In genomic region chr14:75442166-75442565, GRCh38 we compare ENCODE assay signal across 18 cellular contexts. TPM values are rescaled to one million over a fixed set of nuclear protein-coding genes. Genes with fewer than 3 reads are reported as not detected.
DNase-seq lines count a peak whose midpoint lies in the region; ATAC-seq and TF ChIP-seq lines count a peak whose summit lies in the region.
"Had no signal": no experiment of that assay in that cellular context is flagged by ENCODE, and none has a peak within 500 bp of the region (broad histone marks: within the 10 kb centered on the region; RNA-seq: fewer than 3 reads in every experiment).

No MANE protein-coding gene starts in this region.

- no peak overlapping the region for H4K91ac ChIP-seq in IMR-90 (ENCODE audit: insufficient read depth, low read depth, low read length)

- peak overlapping the region; percentile 7; the same call in 1 of the 2 replicates for H2AK5ac ChIP-seq in IMR-90 (ENCODE audit: low read depth, low read length)

- H3K23ac ChIP-seq in IMR-90 (ENCODE audit: low read depth, low read length): no peak overlapping the region

- in situ Hi-C loops in IMR-90 (cut with MboI; ENCODE audit: low sequenced_read_pairs): no loop called here
- in situ Hi-C loops in brain microvascular endothelial cell (cut with HindIII; ENCODE audit: low pct_ligation_motif_present, low sequenced_read_pairs): no loop called here

- H3K4ac ChIP-seq in IMR-90 (ENCODE audit: low read depth, low read length): no peak overlapping the region; the same call in 1 of the 2 replicates

- peak overlapping the region in 1 of 2 experiments; percentile 30; a peak in 1 of 4 replicates for H4K8ac ChIP-seq in IMR-90 (ENCODE audit: low read depth in 2 of 2, low read length in 2 of 2)

- peaks cover 94% of the 10 kb centered on the region for H4K20me1 ChIP-seq in IMR-90 (ENCODE audit: insufficient read depth, low read length)

- POLR2A ChIA-PET in IMR-90 (lab: Charles Lee; ENCODE audit: unreplicated experiment): no interaction called here

- H2AFZ ChIP-seq in IMR-90 (replicated peaks; ENCODE audit: low read length, poor library complexity): no peak overlapping the region

- peak overlapping the region; percentile 16 for H3K18ac ChIP-seq in IMR-90 (ENCODE audit: low read depth, low read length)

- H3K56ac ChIP-seq in IMR-90 (ENCODE audit: extremely low read depth, insufficient read depth, low read length): no peak overlapping the region

- TF ChIP-seq CTCF in IMR-90 (conservative IDR thresholded peaks at IDR 0.05; ENCODE audit: low read depth, low read length) (no peak), breast epithelium (IDR thresholded peaks at IDR 0.05) (no peak), brain microvascular endothelial cell (IDR thresholded peaks at IDR 0.05; ENCODE audit: low read depth, low read length, missing control alignments) (no peak)

- no peak overlapping the region for H3K9ac ChIP-seq in IMR-90 (ENCODE audit: low read depth, low read length)
- no peak overlapping the region for H3K9ac ChIP-seq in subcutaneous abdominal adipose tissue (ENCODE audit: low read length in 5 of 5)

- TF ChIP-seq RAD21 in IMR-90 (IDR thresholded peaks at IDR 0.05; ENCODE audit: low read length): no peak

- DNase-seq in IMR-90 (no peak), breast epithelium (ENCODE audit: low spot score in 2 of 2) (no peak), brain microvascular endothelial cell (no peak), left colon (no peak), GM19240 (ENCODE audit: insufficient read length, low spot score) (no peak)
- DNase-seq in stimulated activated CD4-positive, alpha-beta T cell treated with anti-CD3 and anti-CD28 coated beads, Interleukin-4, amount 100 ng/mL, for 4 hours: no peak
- DNase-seq: activated CD4-positive, alpha-beta T cell treated with anti-CD3 and anti-CD28 coated beads, Interleukin-2, amount 50 U/mL, for 1 hour; activated T-cell treated with anti-CD3 and anti-CD28 coated beads, Interleukin-2, amount 50 U/mL, for 1 hour; BE2C; effector CD8-positive, alpha-beta T cell; Kasumi-1; NCI-H1417 treated with DMSO at 0.1 percent for 48 hours; NCI-H345; SJCRH30 had no signal

- H3K9me3 ChIP-seq in IMR-90 (ENCODE audit: control insufficient read depth, insufficient read depth, low read length) (no peaks in the 10 kb centered on the region), breast epithelium (no peaks in the 10 kb centered on the region), muscle layer of duodenum (ENCODE audit: control insufficient read depth in 1 of 2, low read length in 2 of 2) (no peaks in the 10 kb centered on the region), subcutaneous abdominal adipose tissue (ENCODE audit: control insufficient read depth in 5 of 5, low read length in 5 of 5) (no peaks in the 10 kb centered on the region)
- H3K9me3 ChIP-seq: BE2C, SJCRH30 had no signal

- ATAC-seq in IMR-90 (ENCODE audit: low read depth) (no peak), left colon (no peak)
- ATAC-seq: activated naive CD4-positive, alpha-beta T cell treated with anti-CD3 and anti-CD28 coated beads, Interleukin-2, amount 50 U/mL, for 72 hours had no signal

- BruUV-seq in IMR-90 (replicated peaks; lab: Mats Ljungman, UMichigan): no TSS peak

- H3K4me2 ChIP-seq in IMR-90 (ENCODE audit: low read depth, low read length): no peak overlapping the region

- no CpG with 5 or more reads among the region's 4 CpGs for WGBS in IMR-90 (ENCODE audit: extremely low coverage in 2 of 2, insufficient read length in 1 of 2), 2 experiments

- peak overlapping the region; percentile 32 for H2BK5ac ChIP-seq in IMR-90 (ENCODE audit: low read depth, low read length, poor library complexity, severe bottlenecking)

- dilution Hi-C loops in IMR-90 (cut with HindIII; ENCODE audit: low sequenced_read_pairs, unreplicated experiment): no loop called here

- peak overlapping the region; percentile 4 for H4K5ac ChIP-seq in IMR-90 (ENCODE audit: low read depth, low read length)

- intact Hi-C loops in IMR-90 (cut with micrococcal nuclease): no loop called here
- intact Hi-C loops in breast epithelium (cut with DNase I; ENCODE audit: low total_unique reads): no loop called here
- intact Hi-C loops in left colon (cut with DNase I, micrococcal nuclease): no loop called here

- H3K4me3 ChIP-seq in IMR-90 (ENCODE audit: insufficient read depth, low read depth, low read length) (no peak overlapping the region), breast epithelium (no peak overlapping the region), muscle layer of duodenum (ENCODE audit: low read depth in 1 of 2, low read length in 2 of 2) (no peak overlapping the region), subcutaneous abdominal adipose tissue (ENCODE audit: low read depth in 1 of 5, low read length in 5 of 5) (no peak overlapping the region), brain microvascular endothelial cell (ENCODE audit: low read depth, low read length) (no peak overlapping the region)
- H3K4me3 ChIP-seq: SJCRH30 had no signal

- H3K4me1 ChIP-seq in IMR-90 (ENCODE audit: control insufficient read depth, insufficient read depth, low read length) (peaks cover 24% of the 10 kb centered on the region), breast epithelium (no peaks in the 10 kb centered on the region), muscle layer of duodenum (ENCODE audit: control insufficient read depth in 1 of 2, insufficient read depth in 2 of 2, low read length in 2 of 2) (peaks cover 15 to 37% of the 10 kb centered on the region in 2 donors), subcutaneous abdominal adipose tissue (ENCODE audit: control insufficient read depth in 5 of 5, insufficient read depth in 5 of 5, low read length in 5 of 5) (peaks cover 6 to 58% (median 55%) of the 10 kb centered on the region in 5 donors)
- H3K4me1 ChIP-seq: BE2C had no signal

- H2AK9ac ChIP-seq in IMR-90 (replicated peaks; ENCODE audit: low read depth, low read length, poor library complexity): peak overlapping the region; percentile 21

- no peak overlapping the region; the same call in 1 of the 2 replicates for H2BK120ac ChIP-seq in IMR-90 (ENCODE audit: low read depth, low read length)

- no peak overlapping the region for H2BK20ac ChIP-seq in IMR-90 (ENCODE audit: low read depth, low read length)

- CTCF ChIA-PET in IMR-90 (lab: Yijun Ruan, JAX): no interaction called here

- H3K27me3 ChIP-seq in IMR-90 (ENCODE audit: control insufficient read depth, insufficient read depth, low read length) (no peaks in the 10 kb centered on the region), breast epithelium (no peaks in the 10 kb centered on the region), muscle layer of duodenum (ENCODE audit: low read depth, low read length) (no peaks in the 10 kb centered on the region), subcutaneous abdominal adipose tissue (ENCODE audit: control insufficient read depth in 5 of 5, insufficient read depth in 4 of 5, low read length in 5 of 5) (no peaks in the 10 kb centered on the region), brain microvascular endothelial cell (replicated peaks) (no peaks in the 10 kb centered on the region)
- H3K27me3 ChIP-seq: BE2C, SJCRH30 had no signal

- TF ChIP-seq POLR2A in IMR-90 (IDR thresholded peaks at IDR 0.05; ENCODE audit: low read depth, low read length) (no peak), breast epithelium (IDR thresholded peaks at IDR 0.05) (no peak)

- H2BK15ac ChIP-seq in IMR-90 (ENCODE audit: low read depth, low read length): no peak overlapping the region

- H3K27ac ChIP-seq in IMR-90 (ENCODE audit: insufficient read depth, low read length) (peak overlapping the region; percentile 56; the same call in 1 of the 2 replicates), breast epithelium (peak overlapping the region; percentile 60 to 78), muscle layer of duodenum (ENCODE audit: low read length) (peak overlapping the region; percentile 17), subcutaneous abdominal adipose tissue (ENCODE audit: low read depth, low read length) (peak overlapping the region; percentile 51), brain microvascular endothelial cell (no peak overlapping the region)
- H3K27ac ChIP-seq: HL-60, SJCRH30 had no signal

- H3K9me1 ChIP-seq in IMR-90 (ENCODE audit: insufficient read depth, low read length): peaks cover 37% of the 10 kb centered on the region

- H3K36me3 ChIP-seq in IMR-90 (ENCODE audit: control insufficient read depth, insufficient read depth, low read length) (peaks cover 66% of the 10 kb centered on the region), breast epithelium (no peaks in the 10 kb centered on the region), muscle layer of duodenum (ENCODE audit: control insufficient read depth in 1 of 2, insufficient read depth in 2 of 2, low read length in 2 of 2) (peaks cover 25 to 29% of the 10 kb centered on the region in 2 donors), subcutaneous abdominal adipose tissue (ENCODE audit: control insufficient read depth in 5 of 5, insufficient read depth in 5 of 5, low read length in 5 of 5) (peaks cover 14 to 74% (median 66%) of the 10 kb centered on the region in 5 donors), brain microvascular endothelial cell (replicated peaks) (peaks cover 2% of the 10 kb centered on the region)
- H3K36me3 ChIP-seq: BE2C, SJCRH30 had no signal

- peaks cover 43 to 88% of the 10 kb centered on the region in 2 experiments for H3K79me1 ChIP-seq in IMR-90 (ENCODE audit: low read depth in 1 of 2, low read length in 2 of 2)

- no peak overlapping the region for H3K14ac ChIP-seq in IMR-90 (replicated peaks; ENCODE audit: low read depth, low read length)

TF ChIP-seq in IMR-90, 13 proteins besides CTCF, POLR2A, EP300 and RAD21 (continues in another document):
- TF ChIP-seq NFE2L2 (IDR thresholded peaks at IDR 0.05; ENCODE audit: low read depth, low read length) (no peak), BHLHE40 (IDR thresholded peaks at IDR 0.05; ENCODE audit: low read depth, low read length) (no peak), RFX5 (IDR thresholded peaks at IDR 0.05; ENCODE audit: low read depth, low read length) (no peak), MXI1 (IDR thresholded peaks at IDR 0.05; ENCODE audit: borderline replicate concordance, low read depth, low read length) (no peak), CEBPB (IDR thresholded peaks at IDR 0.05; ENCODE audit: low read depth, low read length) (no peak), ELK1 (IDR thresholded peaks at IDR 0.05; ENCODE audit: borderline replicate concordance, low read depth, low read length) (no peak)

RNA-seq across cellular contexts. Expression of gene JDP2, which starts 14.3 kb away (rescaled TPM):
- total RNA-seq in IMR-90 (2012; rRNA removed) (35.7 and 38.9 TPM in 2 replicates), breast epithelium (100 to 1,000 TPM in 1 of 3 donors, 10 to 100 TPM in 2; 35.7 to 153 (median 58.3) TPM), left colon (10 to 100 TPM; 29.5 to 40.1 TPM)
- 38.4 and 39.7 TPM in 2 replicates for polyA plus RNA-seq in IMR-90 (2012; rRNA removed)
- polyA plus RNA-seq in IMR-90 (2012; cell fraction: cytosol; rRNA removed): 47.8 and 52.8 TPM in 2 replicates
- 18.7 and 32.8 TPM in 2 replicates for polyA plus RNA-seq in IMR-90 (2012; cell fraction: nucleus; rRNA removed; ENCODE audit: low replicate concordance)
